17 cellular contexts compared by ENCODE assay signal in the genomic region with DNA sequence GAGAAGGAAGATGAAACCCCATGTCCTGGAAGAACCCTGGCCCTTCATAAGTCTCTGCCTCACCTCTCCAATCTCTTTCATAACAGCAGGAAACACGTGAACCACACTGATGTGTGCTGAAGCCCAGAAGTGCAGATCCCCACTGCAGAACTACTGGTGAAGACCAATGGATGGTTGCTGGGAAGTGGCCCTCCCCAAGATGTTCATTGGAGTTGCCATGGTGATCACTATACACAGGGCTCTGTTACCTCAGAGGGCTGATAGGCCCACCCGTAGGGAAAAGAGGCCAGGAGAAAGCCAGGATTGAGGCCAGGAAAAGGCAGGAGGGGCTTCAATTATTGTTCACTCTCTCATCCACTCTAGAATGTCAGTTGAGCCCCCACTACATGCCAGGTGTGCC.
"Had no signal": no experiment of that assay in that cellular context is flagged by ENCODE, and none has a peak within 500 bp of the region (broad histone marks: within the 10 kb centered on the region; RNA-seq: fewer than 3 reads in every experiment).

No MANE protein-coding gene starts in this region.

- H2AFZ ChIP-seq: hepatocyte had no signal

- FAIRE-seq: colon had no signal

- H3K4me3 Mint-ChIP-seq: activated naive CD8-positive, alpha-beta T cell treated with anti-CD3 and anti-CD28 coated beads, Interleukin-2, amount 10 ng/mL, durations not matched to agents 7 days and 5 days; memory B cell; natural killer cell treated with Interleukin-12 subunit alpha and Interleukin-12 subunit beta and Interleukin-15 and Interleukin-18, amount 100 ng/mL, for 72 hours had no signal

- H3K79me2 ChIP-seq: hepatocyte had no signal

- H3K4me1 Mint-ChIP-seq: memory B cell had no signal

- ATAC-seq: activated CD4-positive, CD25-positive, alpha-beta regulatory T cell treated with anti-CD3 and anti-CD28 coated beads, Interleukin-2, amount 50 U/mL, for 24 hours; left colon; natural killer cell treated with Interleukin-12 subunit alpha and Interleukin-12 subunit beta and Interleukin-15 and Interleukin-18, amount 100 ng/mL, for 72 hours; stimulated activated naive CD8-positive, alpha-beta T cell treated with anti-CD3 and anti-CD28 coated beads, Interleukin-15, Interleukin-2, amounts not matched to agents 100 U/mL and 50 U/mL, for 24 hours had no signal

- H3K9me3 ChIP-seq: suprapubic skin, upper lobe of left lung had no signal

- H3K4me3 ChIP-seq: hepatocyte, suprapubic skin, upper lobe of left lung had no signal

- H3K36me3 ChIP-seq: suprapubic skin, upper lobe of left lung had no signal

- H3K27ac ChIP-seq: hepatocyte, suprapubic skin had no signal

- H3K36me3 Mint-ChIP-seq: activated naive CD8-positive, alpha-beta T cell treated with anti-CD3 and anti-CD28 coated beads, Interleukin-2, amount 10 ng/mL, durations not matched to agents 7 days and 5 days; memory B cell; natural killer cell treated with Interleukin-12 subunit alpha and Interleukin-12 subunit beta and Interleukin-15 and Interleukin-18, amount 100 ng/mL, for 72 hours had no signal

- H3K4me2 ChIP-seq: hepatocyte had no signal

- H3K27me3 ChIP-seq: hepatocyte, suprapubic skin, upper lobe of left lung had no signal

- H3K9me3 Mint-ChIP-seq: activated naive CD8-positive, alpha-beta T cell treated with anti-CD3 and anti-CD28 coated beads, Interleukin-2, amount 10 ng/mL, durations not matched to agents 7 days and 5 days; memory B cell; natural killer cell treated with Interleukin-12 subunit alpha and Interleukin-12 subunit beta and Interleukin-15 and Interleukin-18, amount 100 ng/mL, for 72 hours had no signal

- H3K27ac Mint-ChIP-seq: activated naive CD8-positive, alpha-beta T cell treated with anti-CD3 and anti-CD28 coated beads, Interleukin-2, amount 10 ng/mL, durations not matched to agents 7 days and 5 days; memory B cell; natural killer cell treated with Interleukin-12 subunit alpha and Interleukin-12 subunit beta and Interleukin-15 and Interleukin-18, amount 100 ng/mL, for 72 hours had no signal

- DNase-seq: activated effector memory CD4-positive, alpha-beta T cell treated with Interleukin-2 at 50 U/mL for 16 hours; activated naive CD8-positive, alpha-beta T cell treated with anti-CD3 and anti-CD28 coated beads, Interleukin-2, amount 10 ng/mL, durations not matched to agents 7 days and 5 days; activated T-cell treated with anti-CD3 and anti-CD28 coated beads, Interleukin-2, amount 50 U/mL, for 1 hour; anterior cingulate cortex; effector CD4-positive, alpha-beta T cell; stimulated activated CD4-positive, alpha-beta T cell treated with anti-CD3 and anti-CD28 coated beads, Interleukin-2, amount 100 ng/mL, for 48 hours; stimulated activated CD8-positive, alpha-beta memory T cell treated with anti-CD3 and anti-CD28 coated beads, Interleukin-4, amount 100 ng/mL, for 48 hours; stimulated activated naive CD8-positive, alpha-beta T cell treated with anti-CD3 and anti-CD28 coated beads, Interleukin-15, Interleukin-2, amounts not matched to agents 100 U/mL and 50 U/mL, for 24 hours; T-helper 2 cell; upper lobe of left lung had no signal
